In genomic region chr19:40254714-40255418, GRCh38 we compare ENCODE assay signal across 14 cellular contexts. TPM values are rescaled to one million over a fixed set of nuclear protein-coding genes. Genes with fewer than 3 reads are reported as not detected.
DNase-seq lines count a peak whose midpoint lies in the region; ATAC-seq, FAIRE-seq and TF ChIP-seq lines count a peak whose summit lies in the region.
"Had no signal": no experiment of that assay in that cellular context is flagged by ENCODE, and none has a peak within 500 bp of the region (broad histone marks: within the 10 kb centered on the region; RNA-seq: fewer than 3 reads in every experiment).

No MANE protein-coding gene starts in this region.

- CTCF ChIA-PET in HEK293 (lab: Yijun Ruan, JAX) (interaction anchor here (0.6 to 1.4 kb wide), 2 partner anchors 50 to 364 kb away, joined by 3 to 4 read pairs; no protein-coding TSS in a partner anchor), HepG2 (lab: Yijun Ruan, JAX; ENCODE audit: low intra/inter-chr PET ratio, low total read pairs) (no interaction called here)

- peaks cover 8% of the 10 kb centered on the region for H4K20me1 ChIP-seq in HepG2 (ENCODE audit: insufficient read depth, low read length)

- H3K9me3 Mint-ChIP-seq in CD4-positive, CD25-positive, alpha-beta regulatory T cell = no peaks in the 10 kb centered on the region
- no peaks in the 10 kb centered on the region for H3K9me3 Mint-ChIP-seq in stimulated activated effector memory CD8-positive, alpha-beta T cell treated with anti-CD3 and anti-CD28 coated beads, Interleukin-12 subunit alpha, Interleukin-12 subunit beta, amount 100 ng/mL, for 72 hours

- no TSS peak for BruUV-seq in HepG2 (replicated peaks; lab: Mats Ljungman, UMichigan)

- ATAC-seq in CD4-positive, CD25-positive, alpha-beta regulatory T cell (ENCODE audit: low read depth in 2 of 2) = no peak
- ATAC-seq in HepG2 = peak; percentile 36
- ATAC-seq in stimulated activated effector memory CD8-positive, alpha-beta T cell treated with anti-CD3 and anti-CD28 coated beads, Interleukin-12 subunit alpha, Interleukin-12 subunit beta, amount 100 ng/mL, for 72 hours = no peak
- no peak for ATAC-seq in activated CD4-positive, CD25-positive, alpha-beta regulatory T cell treated with anti-CD3 and anti-CD28 coated beads, Interleukin-2, amount 50 U/mL, for 24 hours
- ATAC-seq: GM23338 had no signal

- DNase-seq in CD4-positive, CD25-positive, alpha-beta regulatory T cell = no peak
- DNase-seq in HepG2 (ENCODE audit: low spot score) (no peak), NCI-H526 (lab: John Stamatoyannopoulos, UW) (no peak)
- DNase-seq in stimulated activated effector memory CD8-positive, alpha-beta T cell treated with anti-CD3 and anti-CD28 coated beads, Interleukin-12 subunit alpha, Interleukin-12 subunit beta, amount 100 ng/mL, for 72 hours (ENCODE audit: low spot score in 2 of 2) = no peak
- no peak for DNase-seq in activated CD8-positive, alpha-beta memory T cell treated with anti-CD3 and anti-CD28 coated beads, Interleukin-2, amount 50 U/mL, for 4 hours
- DNase-seq: BE2C, KBM-7, NCI-H1436 treated with DMSO at 0.1 percent for 48 hours, NCI-H2081 treated with DMSO at 0.1 percent for 48 hours, NCI-H226, SHP77 had no signal

- H2AFZ ChIP-seq in HepG2 (ENCODE audit: low read length) = no peak overlapping the region
- H2AFZ ChIP-seq: GM23338 had no signal

- no peak for TF ChIP-seq POLR2A in HepG2 (IDR thresholded peaks at IDR 0.05; ENCODE audit: insufficient read depth in 1 of 2, low read depth in 2 of 2, low read length in 2 of 2)

- intact Hi-C loops in HepG2 (cut with micrococcal nuclease; ENCODE audit: unreplicated experiment) = loop anchor here (1.0 kb wide), 1 partner anchor 28 kb away; no protein-coding TSS in a partner anchor

- H3K36me3 ChIP-seq in CD4-positive, CD25-positive, alpha-beta regulatory T cell (ENCODE audit: control insufficient read depth, insufficient read depth, low read length) = peaks cover 49% of the 10 kb centered on the region
- H3K36me3 ChIP-seq in HEK293 (ENCODE audit: control insufficient read depth in 2 of 2, insufficient read depth in 1 of 2, low read length in 2 of 2) = peaks cover 71 to 91% of the 10 kb centered on the region in 2 experiments
- H3K36me3 ChIP-seq in HepG2 (replicated peaks in 1 of 2; ENCODE audit: control insufficient read depth in 1 of 2, insufficient read depth in 2 of 2, low read length in 2 of 2) = peaks cover 20 to 43% of the 10 kb centered on the region in 2 experiments

- H3K9ac ChIP-seq in HepG2 (ENCODE audit: insufficient read depth, low read depth, low read length) = no peak overlapping the region

- H3K4me3 Mint-ChIP-seq in CD4-positive, CD25-positive, alpha-beta regulatory T cell = peak overlapping the region in 1 of 4 donors; percentile 8
- no peak overlapping the region for H3K4me3 Mint-ChIP-seq in stimulated activated effector memory CD8-positive, alpha-beta T cell treated with anti-CD3 and anti-CD28 coated beads, Interleukin-12 subunit alpha, Interleukin-12 subunit beta, amount 100 ng/mL, for 72 hours
- H3K4me3 Mint-ChIP-seq: GM23338 had no signal

- H3K4me1 ChIP-seq in CD4-positive, CD25-positive, alpha-beta regulatory T cell (ENCODE audit: control insufficient read depth, insufficient read depth, low read length, poor library complexity, severe bottlenecking) = no peaks in the 10 kb centered on the region
- H3K4me1 ChIP-seq in HEK293 (ENCODE audit: control insufficient read depth, insufficient read depth, low read length) = peaks cover 6% of the 10 kb centered on the region; the same call in 1 of the 2 replicates
- H3K4me1 ChIP-seq in HepG2 (ENCODE audit: insufficient read depth, low read length) = peaks cover 64% of the 10 kb centered on the region
- H3K4me1 ChIP-seq: BE2C had no signal

- TF ChIP-seq CTCF in HEK293 (tag by site-specific recombination; IDR thresholded peaks at IDR 0.05) (no peak), HepG2 (CRISPR knock-in tag; IDR thresholded peaks at IDR 0.05) (0 out of 2 replicates have a peak, but pooled peaks have one; percentile 4)

- peak overlapping the region in 2 of 3 donors; percentile 66 to 69 for H3K27ac Mint-ChIP-seq in CD4-positive, CD25-positive, alpha-beta regulatory T cell
- H3K27ac Mint-ChIP-seq in stimulated activated effector memory CD8-positive, alpha-beta T cell treated with anti-CD3 and anti-CD28 coated beads, Interleukin-12 subunit alpha, Interleukin-12 subunit beta, amount 100 ng/mL, for 72 hours = peak overlapping the region; percentile 73
- H3K27ac Mint-ChIP-seq: GM23338 had no signal

- TF ChIP-seq RAD21 in HepG2 (CRISPR knock-in tag; IDR thresholded peaks at IDR 0.05) = no peak

- peaks cover 0 to 32% (median 25%) of the 10 kb centered on the region in 4 donors for H3K4me1 Mint-ChIP-seq in CD4-positive, CD25-positive, alpha-beta regulatory T cell
- H3K4me1 Mint-ChIP-seq in stimulated activated effector memory CD8-positive, alpha-beta T cell treated with anti-CD3 and anti-CD28 coated beads, Interleukin-12 subunit alpha, Interleukin-12 subunit beta, amount 100 ng/mL, for 72 hours = peaks cover 43% of the 10 kb centered on the region

- H3K27me3 Mint-ChIP-seq in CD4-positive, CD25-positive, alpha-beta regulatory T cell = no peaks in the 10 kb centered on the region

- in situ Hi-C loops in HepG2 (cut with HindIII; ENCODE audit: extremely low pct_ligation_motif_present, low pct_unique_long_range_greater_than_20kb) = no loop called here

- H3K4me2 ChIP-seq in HepG2 (ENCODE audit: low read depth, low read length) = no peak overlapping the region
- H3K4me2 ChIP-seq: GM23338 had no signal

- no peak overlapping the region for H3K4me3 ChIP-seq in CD4-positive, CD25-positive, alpha-beta regulatory T cell (ENCODE audit: low read depth, low read length)
- H3K4me3 ChIP-seq in HEK293 (ENCODE audit: low read depth, low read length) (no peak overlapping the region), HepG2 (replicated peaks in 1 of 3; ENCODE audit: insufficient read depth in 1 of 3, low read depth in 2 of 3, low read length in 3 of 3) (no peak overlapping the region)
- H3K4me3 ChIP-seq: GM23338 had no signal

- no peak overlapping the region for H3K27ac ChIP-seq in CD4-positive, CD25-positive, alpha-beta regulatory T cell (ENCODE audit: insufficient read depth, low read length, poor library complexity, severe bottlenecking)
- H3K27ac ChIP-seq in HEK293 (ENCODE audit: extremely low read depth, low read depth, low read length) (0 out of 2 replicates have a peak overlapping the region, but pooled peaks have one; percentile 41), HepG2 (ENCODE audit: extremely low read length, insufficient read depth, low read length) (peak overlapping the region; percentile 81)

- POLR2A ChIA-PET in HEK293 (lab: Yijun Ruan, JAX) (interaction anchor here (0.6 to 1.4 kb wide), 2 partner anchors 14 to 111 kb away, joined by 4 to 8 read pairs; no protein-coding TSS in a partner anchor), HepG2 (lab: Yijun Ruan, JAX) (interaction anchor here (1.5 kb wide), 1 partner anchor 23 kb away, joined by 7 read pairs; no protein-coding TSS in a partner anchor)

- peaks cover 37% of the 10 kb centered on the region for H3K36me3 Mint-ChIP-seq in CD4-positive, CD25-positive, alpha-beta regulatory T cell
- peaks cover 55% of the 10 kb centered on the region for H3K36me3 Mint-ChIP-seq in stimulated activated effector memory CD8-positive, alpha-beta T cell treated with anti-CD3 and anti-CD28 coated beads, Interleukin-12 subunit alpha, Interleukin-12 subunit beta, amount 100 ng/mL, for 72 hours

- 95% methylated on average over 15 of the region's 16 CpGs for WGBS in HepG2 (ENCODE audit: low lambda C conversion rate)

- TF ChIP-seq EP300 in HepG2 (IDR thresholded peaks at IDR 0.05; ENCODE audit: low read depth in 2 of 2, low read length in 2 of 2) (no peak), HepG2 (CRISPR knock-in tag; IDR thresholded peaks at IDR 0.05; ENCODE audit: borderline replicate concordance) (no peak)

- H3K9me3 ChIP-seq in CD4-positive, CD25-positive, alpha-beta regulatory T cell (ENCODE audit: control insufficient read depth in 2 of 2, low read length in 2 of 2) = no peaks in the 10 kb centered on the region
- H3K9me3 ChIP-seq in HEK293 (ENCODE audit: control insufficient read depth, insufficient read depth, low read depth, low read length) = no peaks in the 10 kb centered on the region
- no peaks in the 10 kb centered on the region for H3K9me3 ChIP-seq in HepG2 (ENCODE audit: low read length)
- H3K9me3 ChIP-seq: BE2C had no signal

- H3K79me2 ChIP-seq in HepG2 (ENCODE audit: insufficient read depth, low read length) = peaks cover 41% of the 10 kb centered on the region

- H3K27me3 ChIP-seq in CD4-positive, CD25-positive, alpha-beta regulatory T cell (ENCODE audit: control insufficient read depth, insufficient read depth, low read length) = no peaks in the 10 kb centered on the region
- H3K27me3 ChIP-seq in HepG2 (ENCODE audit: control insufficient read depth in 1 of 2, insufficient read depth in 2 of 2, low read length in 2 of 2) = no peaks in the 10 kb centered on the region
- H3K27me3 ChIP-seq: BE2C had no signal

- no peak for FAIRE-seq in HepG2 (lab: Jason Lieb, UNC)

RNA-seq across cellular contexts. Expression of gene CCNP, which starts 28.4 kb away (rescaled TPM):
- 1.2 TPM for total RNA-seq in CD4-positive, CD25-positive, alpha-beta regulatory T cell
- under 1 TPM in 1 of 4 donors, not detected in 3; 0.13 TPM for polyA plus RNA-seq in CD4-positive, CD25-positive, alpha-beta regulatory T cell
- 0.66 and 1.1 TPM in 2 replicates for total RNA-seq in HepG2 (2016; rRNA removed; fragmentation: Illumina TruSeq; extraction: Trizol)
- total RNA-seq in HepG2 (2016; cell fraction: cytosol; rRNA removed; fragmentation: Illumina TruSeq; extraction: Trizol; ENCODE audit: low read depth) = 0.20 and 0.35 TPM in 2 replicates
- total RNA-seq in HepG2 (2016; cell fraction: insoluble cytoplasmic fraction; rRNA removed; fragmentation: Illumina TruSeq; extraction: Trizol) = 0.85 and 1.1 TPM in 2 replicates
- total RNA-seq in HepG2 (2016; cell fraction: membrane; rRNA removed; fragmentation: Illumina TruSeq; extraction: Trizol) = 0.74 and 0.79 TPM in 2 replicates
- total RNA-seq in HepG2 (2016; cell fraction: nucleus; rRNA removed; fragmentation: Illumina TruSeq; extraction: Trizol) = 0.69 and 0.96 TPM in 2 replicates
- polyA plus RNA-seq in HepG2 (2011; rRNA removed) = 1.8 and 2.8 TPM in 2 replicates
- polyA plus RNA-seq in HepG2 (2011; cell fraction: cytosol; rRNA removed) = 1.7 and 2.0 TPM in 2 replicates
- polyA plus RNA-seq in HepG2 (2011; cell fraction: nucleus; rRNA removed) = 7.9 and 8.4 TPM in 2 replicates
- 2.0 and 2.9 TPM in 2 replicates for polyA plus RNA-seq in HepG2 (2012)
- polyA plus RNA-seq in HepG2 (2016; cell fraction: cytosol; fragmentation: Illumina TruSeq; extraction: Trizol; ENCODE audit: low read depth) = 0.25 and 0.58 TPM in 2 replicates
- 1.0 and 1.2 TPM in 2 replicates for polyA plus RNA-seq in HepG2 (2016; cell fraction: insoluble cytoplasmic fraction; fragmentation: Illumina TruSeq; extraction: Trizol; ENCODE audit: low read depth)
- 0.49 and 0.52 TPM in 2 replicates for polyA plus RNA-seq in HepG2 (2016; cell fraction: membrane; fragmentation: Illumina TruSeq; extraction: Trizol; ENCODE audit: low read depth)
- polyA plus RNA-seq in HepG2 (2016; cell fraction: nucleus; fragmentation: Illumina TruSeq; extraction: Trizol; ENCODE audit: insufficient read depth, low read depth) = 2.3 and 2.8 TPM in 2 replicates
- 0.07 and 2.4 TPM in 2 replicates for polyA minus RNA-seq in HepG2 (2011; rRNA and poly(A)+ RNA removed; ENCODE audit: low replicate concordance)
- polyA minus RNA-seq in HepG2 (2011; cell fraction: cytosol; rRNA and poly(A)+ RNA removed) = 0.79 and 1.1 TPM in 2 replicates
- 0.90 and 1.2 TPM in 2 replicates for polyA minus RNA-seq in HepG2 (2011; cell fraction: nucleus; rRNA and poly(A)+ RNA removed)

RNA-seq across cellular contexts. Expression of gene AKT2, which starts 30.3 kb away (rescaled TPM):
- total RNA-seq in CD4-positive, CD25-positive, alpha-beta regulatory T cell = 193 TPM
- polyA plus RNA-seq in CD4-positive, CD25-positive, alpha-beta regulatory T cell = 10 to 100 TPM; 16.4 to 26.2 (median 24.8) TPM
- total RNA-seq in HepG2 (2016; rRNA removed; fragmentation: Illumina TruSeq; extraction: Trizol) = 82.1 and 82.7 TPM in 2 replicates
- total RNA-seq in HepG2 (2016; cell fraction: cytosol; rRNA removed; fragmentation: Illumina TruSeq; extraction: Trizol; ENCODE audit: low read depth) = 42.1 and 44.9 TPM in 2 replicates
- total RNA-seq in HepG2 (2016; cell fraction: insoluble cytoplasmic fraction; rRNA removed; fragmentation: Illumina TruSeq; extraction: Trizol) = 70.8 and 81.6 TPM in 2 replicates
- 96.0 and 104 TPM in 2 replicates for total RNA-seq in HepG2 (2016; cell fraction: membrane; rRNA removed; fragmentation: Illumina TruSeq; extraction: Trizol)
- total RNA-seq in HepG2 (2016; cell fraction: nucleus; rRNA removed; fragmentation: Illumina TruSeq; extraction: Trizol) = 55.8 and 67.9 TPM in 2 replicates
- polyA plus RNA-seq in HepG2 (2011; rRNA removed) = 173 and 182 TPM in 2 replicates
- 88.4 and 94.7 TPM in 2 replicates for polyA plus RNA-seq in HepG2 (2011; cell fraction: cytosol; rRNA removed)
- 432 and 533 TPM in 2 replicates for polyA plus RNA-seq in HepG2 (2011; cell fraction: nucleus; rRNA removed)
- 72.7 and 74.6 TPM in 2 replicates for polyA plus RNA-seq in HepG2 (2012)
- polyA plus RNA-seq in HepG2 (2016; cell fraction: cytosol; fragmentation: Illumina TruSeq; extraction: Trizol; ENCODE audit: low read depth) = 39.5 and 46.3 TPM in 2 replicates
- 92.6 and 106 TPM in 2 replicates for polyA plus RNA-seq in HepG2 (2016; cell fraction: insoluble cytoplasmic fraction; fragmentation: Illumina TruSeq; extraction: Trizol; ENCODE audit: low read depth)
- polyA plus RNA-seq in HepG2 (2016; cell fraction: membrane; fragmentation: Illumina TruSeq; extraction: Trizol; ENCODE audit: low read depth) = 95.0 and 114 TPM in 2 replicates
- polyA plus RNA-seq in HepG2 (2016; cell fraction: nucleus; fragmentation: Illumina TruSeq; extraction: Trizol; ENCODE audit: insufficient read depth, low read depth) = 169 and 178 TPM in 2 replicates
- polyA minus RNA-seq in HepG2 (2011; rRNA and poly(A)+ RNA removed; ENCODE audit: low replicate concordance) = 115 and 187 TPM in 2 replicates
- polyA minus RNA-seq in HepG2 (2011; cell fraction: cytosol; rRNA and poly(A)+ RNA removed) = 55.0 and 56.5 TPM in 2 replicates
- polyA minus RNA-seq in HepG2 (2011; cell fraction: nucleus; rRNA and poly(A)+ RNA removed) = 77.1 and 89.5 TPM in 2 replicates

RNA-seq across cellular contexts. Expression of gene TTC9B, which starts 36.7 kb away (rescaled TPM):
- not detected for total RNA-seq in CD4-positive, CD25-positive, alpha-beta regulatory T cell
- not detected for polyA plus RNA-seq in CD4-positive, CD25-positive, alpha-beta regulatory T cell
- total RNA-seq in HepG2 (2016; rRNA removed; fragmentation: Illumina TruSeq; extraction: Trizol) = not detected in 2 replicates
- total RNA-seq in HepG2 (2016; cell fraction: cytosol; rRNA removed; fragmentation: Illumina TruSeq; extraction: Trizol; ENCODE audit: low read depth) = not detected in 2 replicates
- not detected in 2 replicates for total RNA-seq in HepG2 (2016; cell fraction: insoluble cytoplasmic fraction; rRNA removed; fragmentation: Illumina TruSeq; extraction: Trizol)
- total RNA-seq in HepG2 (2016; cell fraction: membrane; rRNA removed; fragmentation: Illumina TruSeq; extraction: Trizol) = not detected in 2 replicates
- total RNA-seq in HepG2 (2016; cell fraction: nucleus; rRNA removed; fragmentation: Illumina TruSeq; extraction: Trizol) = not detected in 2 replicates
- not detected in 2 replicates for polyA plus RNA-seq in HepG2 (2011; rRNA removed)
- not detected in 2 replicates for polyA plus RNA-seq in HepG2 (2011; cell fraction: cytosol; rRNA removed)
- 0.05 TPM in 1 of 2 replicates, not detected in the other for polyA plus RNA-seq in HepG2 (2011; cell fraction: nucleus; rRNA removed)
- polyA plus RNA-seq in HepG2 (2012) = 0.08 and 0.27 TPM in 2 replicates
- polyA plus RNA-seq in HepG2 (2016; cell fraction: cytosol; fragmentation: Illumina TruSeq; extraction: Trizol; ENCODE audit: low read depth) = not detected in 2 replicates
- not detected in 2 replicates for polyA plus RNA-seq in HepG2 (2016; cell fraction: insoluble cytoplasmic fraction; fragmentation: Illumina TruSeq; extraction: Trizol; ENCODE audit: low read depth)
- polyA plus RNA-seq in HepG2 (2016; cell fraction: membrane; fragmentation: Illumina TruSeq; extraction: Trizol; ENCODE audit: low read depth) = not detected in 2 replicates
- polyA plus RNA-seq in HepG2 (2016; cell fraction: nucleus; fragmentation: Illumina TruSeq; extraction: Trizol; ENCODE audit: insufficient read depth, low read depth) = not detected in 2 replicates
- not detected in 2 replicates for polyA minus RNA-seq in HepG2 (2011; rRNA and poly(A)+ RNA removed; ENCODE audit: low replicate concordance)
- not detected in 2 replicates for polyA minus RNA-seq in HepG2 (2011; cell fraction: cytosol; rRNA and poly(A)+ RNA removed)
- not detected in 2 replicates for polyA minus RNA-seq in HepG2 (2011; cell fraction: nucleus; rRNA and poly(A)+ RNA removed)
